In genomic region chr2:206274434-206275273, GRCh38 we compare ENCODE assay signal across 8 cellular contexts. TPM values are rescaled to one million over a fixed set of nuclear protein-coding genes. Genes with fewer than 3 reads are reported as not detected.
DNase-seq lines count a peak whose midpoint lies in the region; FAIRE-seq and TF ChIP-seq lines count a peak whose summit lies in the region.

Gene ZDBF2, plus strand, starts transcription at chr2:206274663. Its CDS starts 7,187 bp downstream, at chr2:206281850.

- no peak for TF ChIP-seq RAD21 in liver (IDR thresholded peaks at IDR 0.05)

- peak within 1 kb of the TSS in 1 of 2 donors; percentile 44 for H3K9ac ChIP-seq in liver (ENCODE audit: low read depth in 1 of 2, low read length in 2 of 2)

- 3% methylated on average over 99 of the region's 99 CpGs for WGBS in liver

- peak; percentile 66 for DNase-seq in GM12892 (ENCODE audit: insufficient read length)
- peak; percentile 3 for DNase-seq in GOT3 (lab: John Stamatoyannopoulos, UW)
- peak; percentile 62 for DNase-seq in MG63
- DNase-seq in activated CD4-positive, alpha-beta T cell treated with anti-CD3 and anti-CD28 coated beads for 4 hours, result peak; percentile 45 to 47
- DNase-seq in dermis blood vessel endothelial cell, result peak; percentile 63
- peak; percentile 42 to 56 for DNase-seq in stimulated activated CD4-positive, alpha-beta T cell treated with anti-CD3 and anti-CD28 coated beads, Interleukin-4, amount 100 ng/mL, for 4 hours
- DNase-seq in HT-29 (ENCODE audit: low spot score), result no peak

- H3K9me3 ChIP-seq in MG63 (no peaks in the 10 kb centered on the region), liver (ENCODE audit: control insufficient read depth in 4 of 4, low read length in 3 of 4) (no peaks in the 10 kb centered on the region)

- peak; percentile 90 for FAIRE-seq in GM12892 (lab: Jason Lieb, UNC)

- H3K36me3 ChIP-seq in MG63 (no peaks in the 10 kb centered on the region), liver (ENCODE audit: control insufficient read depth in 4 of 4, insufficient read depth in 3 of 4, low read depth in 1 of 4, low read length in 3 of 4) (no peaks in the 10 kb centered on the region)

- TF ChIP-seq POLR2A in GM12892 (IDR thresholded peaks at IDR 0.05; ENCODE audit: low read depth, low read length), result peak; percentile 25; the same call in 1 of the 2 replicates

- no peak for TF ChIP-seq CTCF in liver (IDR thresholded peaks at IDR 0.05; ENCODE audit: low read depth, low read length, missing input control)

- H3K4me1 ChIP-seq in liver (ENCODE audit: control insufficient read depth in 4 of 4, insufficient read depth in 4 of 4, low read length in 3 of 4), result peaks cover 0 to 9% (median 5%) of the 10 kb centered on the region in 4 donors

- H3K4me3 ChIP-seq in MG63 (peak within 1 kb of the TSS; percentile 79), liver (ENCODE audit: low read depth in 1 of 3, low read length in 3 of 3) (peak within 1 kb of the TSS; percentile 44 to 83 (median 56))

- no peaks in the 10 kb centered on the region for H3K27me3 ChIP-seq in MG63
- peaks cover 0 to 4% (median 1%) of the 10 kb centered on the region in 4 donors for H3K27me3 ChIP-seq in liver (ENCODE audit: control insufficient read depth in 4 of 4, insufficient read depth in 4 of 4, low read length in 3 of 4)

- peak within 1 kb of the TSS; percentile 36 for H3K27ac ChIP-seq in liver (ENCODE audit: low read depth in 1 of 2, low read length in 2 of 2)

TF ChIP-seq in liver, 16 proteins besides CTCF, POLR2A, EP300 and RAD21:
- TF ChIP-seq GABPA (IDR thresholded peaks at IDR 0.05 in 1 of 2, conservative IDR thresholded peaks at IDR 0.05 in 1 of 2) (peak in 1 of 2 donors; percentile 13), YY1 (IDR thresholded peaks at IDR 0.05) (no peak), RXRA (IDR thresholded peaks at IDR 0.05) (no peak)
- TF ChIP-seq, protein P1, sequence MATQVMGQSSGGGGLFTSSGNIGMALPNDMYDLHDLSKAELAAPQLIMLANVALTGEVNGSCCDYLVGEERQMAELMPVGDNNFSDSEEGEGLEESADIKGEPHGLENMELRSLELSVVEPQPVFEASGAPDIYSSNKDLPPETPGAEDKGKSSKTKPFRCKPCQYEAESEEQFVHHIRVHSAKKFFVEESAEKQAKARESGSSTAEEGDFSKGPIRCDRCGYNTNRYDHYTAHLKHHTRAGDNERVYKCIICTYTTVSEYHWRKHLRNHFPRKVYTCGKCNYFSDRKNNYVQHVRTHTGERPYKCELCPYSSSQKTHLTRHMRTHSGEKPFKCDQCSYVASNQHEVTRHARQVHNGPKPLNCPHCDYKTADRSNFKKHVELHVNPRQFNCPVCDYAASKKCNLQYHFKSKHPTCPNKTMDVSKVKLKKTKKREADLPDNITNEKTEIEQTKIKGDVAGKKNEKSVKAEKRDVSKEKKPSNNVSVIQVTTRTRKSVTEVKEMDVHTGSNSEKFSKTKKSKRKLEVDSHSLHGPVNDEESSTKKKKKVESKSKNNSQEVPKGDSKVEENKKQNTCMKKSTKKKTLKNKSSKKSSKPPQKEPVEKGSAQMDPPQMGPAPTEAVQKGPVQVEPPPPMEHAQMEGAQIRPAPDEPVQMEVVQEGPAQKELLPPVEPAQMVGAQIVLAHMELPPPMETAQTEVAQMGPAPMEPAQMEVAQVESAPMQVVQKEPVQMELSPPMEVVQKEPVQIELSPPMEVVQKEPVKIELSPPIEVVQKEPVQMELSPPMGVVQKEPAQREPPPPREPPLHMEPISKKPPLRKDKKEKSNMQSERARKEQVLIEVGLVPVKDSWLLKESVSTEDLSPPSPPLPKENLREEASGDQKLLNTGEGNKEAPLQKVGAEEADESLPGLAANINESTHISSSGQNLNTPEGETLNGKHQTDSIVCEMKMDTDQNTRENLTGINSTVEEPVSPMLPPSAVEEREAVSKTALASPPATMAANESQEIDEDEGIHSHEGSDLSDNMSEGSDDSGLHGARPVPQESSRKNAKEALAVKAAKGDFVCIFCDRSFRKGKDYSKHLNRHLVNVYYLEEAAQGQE (IDR thresholded peaks at IDR 0.05), result peak; percentile 3

RNA-seq across cellular contexts. Expression of gene ZDBF2, which starts in this region (rescaled TPM):
- polyA plus RNA-seq in GM12892 (2012; ENCODE audit: missing spikeins), result 7.3 TPM
- total RNA-seq in MG63 (2014; rRNA removed; shearing (Covaris generic); ENCODE audit: low replicate concordance), result 4.1 and 9.6 TPM in 2 replicates
- total RNA-seq in dermis blood vessel endothelial cell, result 18.3 and 22.1 TPM in 2 replicates
- 1 to 10 TPM; 2.7 to 5.9 TPM for total RNA-seq in liver
- 1 to 10 TPM in 1 of 2 donors, under 1 TPM in 1; 0.97 to 1.2 TPM for polyA plus RNA-seq in liver
- total RNA-seq in HT-29 (2014; rRNA removed; shearing (Covaris generic)), result not detected in 2 replicates
